In the genomic region with DNA sequence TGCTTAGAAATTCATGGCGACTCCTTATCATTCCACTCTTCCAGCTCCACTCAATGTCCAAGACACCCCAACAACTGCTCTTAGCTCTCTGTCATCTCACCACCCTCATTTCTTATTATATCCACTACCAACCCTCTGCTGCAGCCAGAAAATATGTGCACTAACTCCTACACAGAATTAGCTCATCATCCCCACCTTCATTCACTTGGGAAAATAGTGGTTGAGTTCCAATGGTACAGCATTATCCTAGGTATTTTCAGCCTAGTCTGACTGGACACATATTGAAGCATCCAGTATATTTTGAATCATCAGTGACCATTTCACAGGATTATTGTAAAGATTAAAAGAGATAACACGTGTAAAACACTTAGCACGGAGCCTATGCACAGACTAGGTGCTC, we compare ENCODE assay signal across 34 cellular contexts. TPM values are rescaled to one million over a fixed set of nuclear protein-coding genes. Genes with fewer than 3 reads are reported as not detected.
"Had no signal": no experiment of that assay in that cellular context is flagged by ENCODE, and none has a peak within 500 bp of the region (broad histone marks: within the 10 kb centered on the region; RNA-seq: fewer than 3 reads in every experiment).

No MANE protein-coding gene starts in this region.

- H3K4me1 Mint-ChIP-seq: mesothelial cell of epicardium; neural crest cell; stimulated activated effector memory CD8-positive, alpha-beta T cell treated with anti-CD3 and anti-CD28 coated beads, Interleukin-12 subunit alpha, Interleukin-12 subunit beta, amount 100 ng/mL, for 72 hours had no signal

- H3K4me2 ChIP-seq: hepatocyte had no signal

- H3K4me3 ChIP-seq: coronary artery, esophagus muscularis mucosa, gastroesophageal sphincter, heart left ventricle, hepatocyte, left lung, mucosa of descending colon, pancreas, right lobe of liver, stomach, testis, tibial artery had no signal

- H3K36me3 Mint-ChIP-seq: mesothelial cell of epicardium; natural killer cell treated with Interleukin-12 subunit alpha and Interleukin-12 subunit beta and Interleukin-15 and Interleukin-18, amount 100 ng/mL, for 72 hours; stimulated activated effector memory CD8-positive, alpha-beta T cell treated with anti-CD3 and anti-CD28 coated beads, Interleukin-12 subunit alpha, Interleukin-12 subunit beta, amount 100 ng/mL, for 72 hours; type B pancreatic cell had no signal

- H3K4me3 Mint-ChIP-seq: mesothelial cell of epicardium; naive B cell; natural killer cell treated with Interleukin-12 subunit alpha and Interleukin-12 subunit beta and Interleukin-15 and Interleukin-18, amount 100 ng/mL, for 72 hours; neural crest cell; stimulated activated effector memory CD8-positive, alpha-beta T cell treated with anti-CD3 and anti-CD28 coated beads, Interleukin-12 subunit alpha, Interleukin-12 subunit beta, amount 100 ng/mL, for 72 hours; type B pancreatic cell had no signal

- H3K36me3 ChIP-seq: esophagus muscularis mucosa, heart left ventricle, left lung, neutrophil, pancreas, right lobe of liver, stomach, tibial artery had no signal

- H2AFZ ChIP-seq: hepatocyte had no signal

- H3K79me2 ChIP-seq: hepatocyte had no signal

- H3K4me1 ChIP-seq: right lobe of liver, testis, tibial artery had no signal

- H3K27ac Mint-ChIP-seq: mesothelial cell of epicardium; naive B cell; natural killer cell treated with Interleukin-12 subunit alpha and Interleukin-12 subunit beta and Interleukin-15 and Interleukin-18, amount 100 ng/mL, for 72 hours; stimulated activated effector memory CD8-positive, alpha-beta T cell treated with anti-CD3 and anti-CD28 coated beads, Interleukin-12 subunit alpha, Interleukin-12 subunit beta, amount 100 ng/mL, for 72 hours; type B pancreatic cell had no signal

- DNase-seq: dermis blood vessel endothelial cell; effector memory CD4-positive, alpha-beta T cell; foreskin keratinocyte; heart left ventricle; kidney; left lung; mesenchymal stem cell; mucosa of descending colon; naive B cell; pancreas; right lobe of liver; stimulated activated CD4-positive, alpha-beta T cell treated with anti-CD3 and anti-CD28 coated beads, Interleukin-2, amount 100 ng/mL, for 24 hours; stimulated activated CD4-positive, alpha-beta T cell treated with anti-CD3 and anti-CD28 coated beads, Interleukin-4, amount 100 ng/mL, for 24 hours; stimulated activated naive CD4-positive, alpha-beta T cell treated with Interleukin-2 at 50 U/mL for 16 hours; stomach; testis; tibial artery had no signal

- H3K9me3 ChIP-seq: esophagus muscularis mucosa, gastroesophageal sphincter, heart left ventricle, left lung, mucosa of descending colon, neutrophil, pancreas, right lobe of liver, stomach, testis, tibial artery had no signal

- ATAC-seq: foreskin keratinocyte; gastroesophageal sphincter; heart left ventricle; left lung; mucosa of descending colon; pancreas; right lobe of liver; stimulated activated effector memory CD8-positive, alpha-beta T cell treated with anti-CD3 and anti-CD28 coated beads, Interleukin-12 subunit alpha, Interleukin-12 subunit beta, amount 100 ng/mL, for 72 hours had no signal

- H3K27me3 ChIP-seq: foreskin keratinocyte, gastroesophageal sphincter, heart left ventricle, hepatocyte, left lung, neutrophil, pancreas, right lobe of liver, stomach, testis, tibial artery had no signal

- H3K9me3 Mint-ChIP-seq: mesothelial cell of epicardium; naive B cell; natural killer cell treated with Interleukin-12 subunit alpha and Interleukin-12 subunit beta and Interleukin-15 and Interleukin-18, amount 100 ng/mL, for 72 hours; neural crest cell; stimulated activated effector memory CD8-positive, alpha-beta T cell treated with anti-CD3 and anti-CD28 coated beads, Interleukin-12 subunit alpha, Interleukin-12 subunit beta, amount 100 ng/mL, for 72 hours; type B pancreatic cell had no signal

- H3K27ac ChIP-seq: coronary artery, esophagus muscularis mucosa, gastroesophageal sphincter, heart left ventricle, hepatocyte, left lung, pancreas, right lobe of liver, stomach, testis, tibial artery had no signal

RNA-seq across cellular contexts. Expression of gene VSIG8, which starts 16.7 kb away (rescaled TPM):
- total RNA-seq: dermis blood vessel endothelial cell; endothelial cell of umbilical vein; epithelial cell of proximal tubule; esophagus muscularis mucosa; gastroesophageal sphincter; heart left ventricle; kidney; left lung; lung microvascular endothelial cell; mesothelial cell of epicardium; mucosa of descending colon; natural killer cell treated with Interleukin-12 subunit alpha and Interleukin-12 subunit beta and Interleukin-15 and Interleukin-18, amount 100 ng/mL, for 72 hours; neural crest cell; omental fat pad; pancreas; right lobe of liver; subcutaneous adipose tissue; urinary bladder had no signal
- polyA plus RNA-seq: endothelial cell of umbilical vein, fibroblast of lung had no signal

RNA-seq across cellular contexts. Expression of gene CFAP45, which starts 20.8 kb away (rescaled TPM):
- total RNA-seq: neural crest cell, right lobe of liver had no signal
- polyA plus RNA-seq: hepatocyte had no signal

RNA-seq across cellular contexts. Expression of gene SLAMF8, which starts 52.5 kb away (rescaled TPM):
- total RNA-seq: dermis blood vessel endothelial cell, endothelial cell of umbilical vein, epithelial cell of proximal tubule, fibroblast of lung, foreskin keratinocyte, lung microvascular endothelial cell, mesothelial cell of epicardium, neural crest cell had no signal
- polyA plus RNA-seq: endothelial cell of umbilical vein, fibroblast of lung, foreskin keratinocyte had no signal
